In the genomic region with DNA sequence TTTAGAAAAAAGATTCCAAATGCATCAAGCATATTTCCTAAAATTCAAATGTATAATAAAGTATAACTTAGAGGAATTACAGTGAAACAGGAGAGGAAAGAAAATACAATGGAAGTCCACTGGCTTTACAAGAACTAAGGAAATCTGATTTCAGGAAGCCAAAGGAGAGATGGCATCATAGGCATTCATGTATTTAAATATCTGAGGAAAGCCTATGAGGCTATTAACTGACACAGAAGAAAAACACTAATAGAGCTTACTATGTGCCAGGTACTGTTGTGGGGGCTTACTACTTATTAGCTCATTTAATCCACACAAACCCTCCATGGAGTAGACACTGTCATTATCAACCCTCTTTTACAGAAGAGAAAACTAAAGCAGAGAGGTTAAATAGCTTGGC, we compare ENCODE assay signal across 1 cellular context.
TF ChIP-seq lines count a peak whose summit lies in the region.

No MANE protein-coding gene starts in this region.

TF ChIP-seq in HepG2, 621 proteins besides CTCF, POLR2A, EP300 and RAD21:
- TF ChIP-seq HNF4G (IDR thresholded peaks at IDR 0.05; ENCODE audit: borderline replicate concordance, low read depth, low read length) (no peak), HNF4G (CRISPR knock-in tag; IDR thresholded peaks at IDR 0.05; ENCODE audit: borderline replicate concordance, low read depth) (no peak), FOXA3 (CRISPR knock-in tag; IDR thresholded peaks at IDR 0.05) (no peak), ZNF451 (CRISPR knock-in tag; IDR thresholded peaks at IDR 0.05) (no peak), ARID2 (CRISPR knock-in tag; IDR thresholded peaks at IDR 0.05; ENCODE audit: borderline replicate concordance) (no peak)
- TF ChIP-seq, protein P1, sequence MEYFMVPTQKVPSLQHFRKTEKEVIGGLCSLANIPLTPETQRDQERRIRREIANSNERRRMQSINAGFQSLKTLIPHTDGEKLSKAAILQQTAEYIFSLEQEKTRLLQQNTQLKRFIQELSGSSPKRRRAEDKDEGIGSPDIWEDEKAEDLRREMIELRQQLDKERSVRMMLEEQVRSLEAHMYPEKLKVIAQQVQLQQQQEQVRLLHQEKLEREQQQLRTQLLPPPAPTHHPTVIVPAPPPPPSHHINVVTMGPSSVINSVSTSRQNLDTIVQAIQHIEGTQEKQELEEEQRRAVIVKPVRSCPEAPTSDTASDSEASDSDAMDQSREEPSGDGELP (IDR thresholded peaks at IDR 0.05; ENCODE audit: borderline replicate concordance, low read depth), result no peak
